ENCODE assay signal across 8 cellular contexts in the genomic region with DNA sequence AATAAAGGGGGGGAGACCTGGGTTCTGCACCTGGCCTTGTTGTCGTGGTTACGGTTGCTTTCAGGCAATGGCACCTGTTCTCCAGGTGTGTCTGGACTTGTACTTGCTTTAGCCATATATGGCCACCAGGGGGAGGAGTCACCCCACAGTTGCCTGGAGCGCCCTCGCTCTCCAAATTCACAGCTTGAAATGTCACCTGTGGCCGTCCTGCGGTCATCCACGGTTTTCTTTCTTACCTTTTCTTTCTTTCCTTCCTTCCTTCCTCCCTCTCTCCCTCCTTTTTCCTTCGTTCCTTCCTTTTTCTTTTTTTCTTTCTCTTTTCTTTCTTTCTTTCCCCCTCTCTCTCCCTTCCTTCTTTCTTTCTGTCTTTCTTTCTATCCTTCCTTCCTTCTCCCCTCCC.
A peak's percentile ranks its signal among the peaks of the same experiment; 100 is the strongest.
DNase-seq lines count a peak whose midpoint lies in the region; ATAC-seq and TF ChIP-seq lines count a peak whose summit lies in the region.

No MANE protein-coding gene starts in this region.

- intact Hi-C loops in psoas muscle (cut with DNase I) = no loop called here

- ATAC-seq in GM18498 (IDR thresholded peaks at IDR 0.05; ENCODE audit: unreplicated experiment) (peak; percentile 81), HG02943 (IDR thresholded peaks at IDR 0.05; ENCODE audit: low read depth, unreplicated experiment) (peak; percentile 63), esophagus mucosa (peak; percentile 88), psoas muscle (no peak), HG03135 (IDR thresholded peaks at IDR 0.05; ENCODE audit: unreplicated experiment) (no peak), HG03039 (IDR thresholded peaks at IDR 0.05; ENCODE audit: unreplicated experiment) (no peak)

- H3K27me3 ChIP-seq in psoas muscle (ENCODE audit: insufficient read depth in 3 of 3, low read length in 2 of 3) = no peaks in the 10 kb centered on the region

- WGBS in psoas muscle, 3 donors = 8 to 13% (median 8%) methylated on average over 8 of the region's 8 CpGs

- H3K4me3 ChIP-seq in psoas muscle = no peak overlapping the region

- no peaks in the 10 kb centered on the region for H3K36me3 ChIP-seq in psoas muscle (ENCODE audit: insufficient read depth in 1 of 2, low read depth in 1 of 2)

- no peaks in the 10 kb centered on the region for H3K9me3 ChIP-seq in psoas muscle

- H3K4me1 ChIP-seq in psoas muscle = no peaks in the 10 kb centered on the region

- H3K27ac ChIP-seq in psoas muscle = no peak overlapping the region

- TF ChIP-seq CTCF in psoas muscle (IDR thresholded peaks at IDR 0.05) = peak; percentile 50

- DNase-seq in NCI-H524 (lab: John Stamatoyannopoulos, UW) (peak; percentile 26 to 35), psoas muscle (no peak)
- peak; percentile 67 for DNase-seq in activated CD8-positive, alpha-beta memory T cell treated with anti-CD3 and anti-CD28 coated beads for 24 hours

Comparison
In these comparisons a context has a peak if more than half of its experiments do, and no peak if none do; other contexts are left out.
1. ATAC-seq: peak in GM18498 (single experiment), HG02943 (single experiment) and esophagus mucosa (single experiment); none in psoas muscle (0 of 4), HG03135 (single experiment) and HG03039 (single experiment).
2. DNase-seq: peak in NCI-H524 (2 of 2) and activated CD8-positive, alpha-beta memory T cell treated with anti-CD3 and anti-CD28 coated beads for 24 hours (single experiment); none in psoas muscle (0 of 2).